2 cellular contexts compared by ENCODE assay signal in genomic region chr22:27784099-27784446, GRCh38.
TF ChIP-seq lines count a peak whose summit lies in the region.

No MANE protein-coding gene starts in this region.

TF ChIP-seq in WTC11, 78 proteins besides CTCF, POLR2A, EP300 and RAD21 (continues in another document):
- no peak for TF ChIP-seq ZBTB43 (CRISPR knock-in tag; IDR thresholded peaks at IDR 0.05)
- TF ChIP-seq USF2 (CRISPR knock-in tag; IDR thresholded peaks at IDR 0.05), result no peak
- no peak for TF ChIP-seq ZNF671 (CRISPR knock-in tag; IDR thresholded peaks at IDR 0.05)
- no peak for TF ChIP-seq SMAD4 (CRISPR knock-in tag; IDR thresholded peaks at IDR 0.05)
- TF ChIP-seq, protein P1, sequence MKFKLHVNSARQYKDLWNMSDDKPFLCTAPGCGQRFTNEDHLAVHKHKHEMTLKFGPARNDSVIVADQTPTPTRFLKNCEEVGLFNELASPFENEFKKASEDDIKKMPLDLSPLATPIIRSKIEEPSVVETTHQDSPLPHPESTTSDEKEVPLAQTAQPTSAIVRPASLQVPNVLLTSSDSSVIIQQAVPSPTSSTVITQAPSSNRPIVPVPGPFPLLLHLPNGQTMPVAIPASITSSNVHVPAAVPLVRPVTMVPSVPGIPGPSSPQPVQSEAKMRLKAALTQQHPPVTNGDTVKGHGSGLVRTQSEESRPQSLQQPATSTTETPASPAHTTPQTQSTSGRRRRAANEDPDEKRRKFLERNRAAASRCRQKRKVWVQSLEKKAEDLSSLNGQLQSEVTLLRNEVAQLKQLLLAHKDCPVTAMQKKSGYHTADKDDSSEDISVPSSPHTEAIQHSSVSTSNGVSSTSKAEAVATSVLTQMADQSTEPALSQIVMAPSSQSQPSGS (CRISPR knock-in tag; IDR thresholded peaks at IDR 0.05; ENCODE audit: borderline replicate concordance, low read depth), result no peak
- TF ChIP-seq ATF3 (CRISPR knock-in tag; conservative IDR thresholded peaks at IDR 0.05), result no peak
- no peak for TF ChIP-seq FOXP4 (CRISPR knock-in tag; IDR thresholded peaks at IDR 0.05)
- TF ChIP-seq ZNF425 (CRISPR knock-in tag; conservative IDR thresholded peaks at IDR 0.05), result no peak
- no peak for TF ChIP-seq JAZF1 (CRISPR knock-in tag; IDR thresholded peaks at IDR 0.05)
- TF ChIP-seq RELA (CRISPR knock-in tag; IDR thresholded peaks at IDR 0.05; ENCODE audit: borderline replicate concordance), result no peak
- no peak for TF ChIP-seq ETV6 (CRISPR knock-in tag; IDR thresholded peaks at IDR 0.05)

TF ChIP-seq in H1, 55 proteins besides CTCF, POLR2A, EP300 and RAD21:
- TF ChIP-seq BRCA1 (IDR thresholded peaks at IDR 0.05; ENCODE audit: low read depth, low read length) (no peak), SAP30 (IDR thresholded peaks at IDR 0.05; ENCODE audit: insufficient read depth, insufficient replicate concordance, low read length) (no peak), CREB1 (IDR thresholded peaks at IDR 0.05) (no peak), SUZ12 (IDR thresholded peaks at IDR 0.05; ENCODE audit: low read length) (no peak), TBP (IDR thresholded peaks at IDR 0.05; ENCODE audit: low read depth, low read length) (no peak), NRF1 (IDR thresholded peaks at IDR 0.05; ENCODE audit: low read depth, low read length) (no peak), GABPA (IDR thresholded peaks at IDR 0.05; ENCODE audit: borderline replicate concordance, insufficient read depth, low read length) (no peak), HDAC6 (IDR thresholded peaks at IDR 0.05; ENCODE audit: low read depth, low read length) (no peak), CTBP2 (IDR thresholded peaks at IDR 0.05; ENCODE audit: borderline replicate concordance, insufficient read depth, insufficient read length, low read length) (no peak), FOSL1 (IDR thresholded peaks at IDR 0.05; ENCODE audit: insufficient read depth, low read depth, low read length) (no peak), POU5F1 (IDR thresholded peaks at IDR 0.05; ENCODE audit: low read depth, low read length) (no peak), RXRA (IDR thresholded peaks at IDR 0.05; ENCODE audit: insufficient read depth, low read depth, low read length) (no peak)
- TF ChIP-seq, protein P2, sequence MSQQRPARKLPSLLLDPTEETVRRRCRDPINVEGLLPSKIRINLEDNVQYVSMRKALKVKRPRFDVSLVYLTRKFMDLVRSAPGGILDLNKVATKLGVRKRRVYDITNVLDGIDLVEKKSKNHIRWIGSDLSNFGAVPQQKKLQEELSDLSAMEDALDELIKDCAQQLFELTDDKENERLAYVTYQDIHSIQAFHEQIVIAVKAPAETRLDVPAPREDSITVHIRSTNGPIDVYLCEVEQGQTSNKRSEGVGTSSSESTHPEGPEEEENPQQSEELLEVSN (IDR thresholded peaks at IDR 0.05), result no peak
